28 cellular contexts compared by ENCODE assay signal in genomic region chr12:23099604-23100003, GRCh38.
DNase-seq lines count a peak whose midpoint lies in the region; ATAC-seq, FAIRE-seq and TF ChIP-seq lines count a peak whose summit lies in the region.
"Had no signal": no experiment of that assay in that cellular context is flagged by ENCODE, and none has a peak within 500 bp of the region (broad histone marks: within the 10 kb centered on the region; RNA-seq: fewer than 3 reads in every experiment).

No MANE protein-coding gene starts in this region.

- peaks cover 0 to 12% of the 10 kb centered on the region in 2 experiments; a peak in 2 of 4 replicates for H3K4me1 ChIP-seq in SK-N-SH (ENCODE audit: control insufficient read depth in 1 of 2, insufficient read depth in 2 of 2, low read depth in 1 of 2, low read length in 1 of 2)
- peaks cover 3% of the 10 kb centered on the region for H3K4me1 ChIP-seq in iPS DF 6.9 (ENCODE audit: control insufficient read depth, insufficient read depth, low read length)
- H3K4me1 ChIP-seq in HepG2 (ENCODE audit: insufficient read depth, low read length) = no peaks in the 10 kb centered on the region
- H3K4me1 ChIP-seq: adrenal gland, heart left ventricle, Peyer's patch had no signal

- no peak overlapping the region for H3K27ac ChIP-seq in SK-N-SH (ENCODE audit: low read depth in 2 of 2, low read length in 1 of 2)
- no peak overlapping the region for H3K27ac ChIP-seq in iPS DF 6.9 (ENCODE audit: low read length)
- no peak overlapping the region for H3K27ac ChIP-seq in HepG2 (ENCODE audit: extremely low read length, insufficient read depth, low read length)
- H3K27ac ChIP-seq: 22Rv1, adrenal gland, GM23248, heart left ventricle, Peyer's patch had no signal

- H3K27me3 ChIP-seq in SK-N-SH (ENCODE audit: insufficient read depth) = no peaks in the 10 kb centered on the region
- H3K27me3 ChIP-seq in iPS DF 6.9 (ENCODE audit: control insufficient read depth, insufficient read depth, low read length) = no peaks in the 10 kb centered on the region
- no peaks in the 10 kb centered on the region for H3K27me3 ChIP-seq in HepG2 (ENCODE audit: control insufficient read depth in 1 of 2, insufficient read depth in 2 of 2, low read length in 2 of 2)
- H3K27me3 ChIP-seq: adrenal gland, heart left ventricle, Peyer's patch had no signal

- FAIRE-seq in HepG2 (lab: Jason Lieb, UNC) = no peak
- FAIRE-seq: endometrium, G401.6, HTR-8/SVneo had no signal

- H3K9me3 ChIP-seq in SK-N-SH = no peaks in the 10 kb centered on the region
- no peaks in the 10 kb centered on the region for H3K9me3 ChIP-seq in iPS DF 6.9 (ENCODE audit: control insufficient read depth, insufficient read depth, low read length)
- no peaks in the 10 kb centered on the region for H3K9me3 ChIP-seq in HepG2 (ENCODE audit: low read length)
- H3K9me3 ChIP-seq: adrenal gland, mucosa of descending colon, Peyer's patch had no signal

- no peak for TF ChIP-seq EP300 in SK-N-SH (IDR thresholded peaks at IDR 0.05; ENCODE audit: borderline replicate concordance in 1 of 2, low read depth in 1 of 2, low read length in 1 of 2)
- TF ChIP-seq EP300 in HepG2 (IDR thresholded peaks at IDR 0.05; ENCODE audit: low read depth in 2 of 2, low read length in 2 of 2) = no peak
- no peak for TF ChIP-seq EP300 in HepG2 (CRISPR knock-in tag; IDR thresholded peaks at IDR 0.05; ENCODE audit: borderline replicate concordance)

- in situ Hi-C loops in HepG2 (cut with HindIII; ENCODE audit: extremely low pct_ligation_motif_present, low pct_unique_long_range_greater_than_20kb) = no loop called here

- TF ChIP-seq CTCF in SK-N-SH (IDR thresholded peaks at IDR 0.05) = no peak
- TF ChIP-seq CTCF in choroid plexus epithelial cell (conservative IDR thresholded peaks at IDR 0.05; ENCODE audit: low read depth, low read length) = no peak
- TF ChIP-seq CTCF in HepG2 (CRISPR knock-in tag; IDR thresholded peaks at IDR 0.05) = no peak

- no peaks in the 10 kb centered on the region for H3K79me2 ChIP-seq in SK-N-SH (ENCODE audit: insufficient read depth)
- H3K79me2 ChIP-seq in HepG2 (ENCODE audit: insufficient read depth, low read length) = no peaks in the 10 kb centered on the region

- TF ChIP-seq RAD21 in SK-N-SH (IDR thresholded peaks at IDR 0.05; ENCODE audit: low read length) (no peak), HepG2 (CRISPR knock-in tag; IDR thresholded peaks at IDR 0.05) (no peak)

- H3K4me2 ChIP-seq in SK-N-SH = no peak overlapping the region
- no peak overlapping the region for H3K4me2 ChIP-seq in HepG2 (ENCODE audit: low read depth, low read length)

- CTCF ChIA-PET in SK-N-SH (lab: Yijun Ruan, JAX) = interaction anchor here (1.6 kb wide), 1 partner anchor 8 kb away, joined by 4 read pairs; no protein-coding TSS in a partner anchor
- CTCF ChIA-PET in HepG2 (lab: Yijun Ruan, JAX; ENCODE audit: low intra/inter-chr PET ratio, low total read pairs) = no interaction called here

- no peak overlapping the region for H2AFZ ChIP-seq in SK-N-SH (ENCODE audit: low read depth)
- no peak overlapping the region for H2AFZ ChIP-seq in HepG2 (ENCODE audit: low read length)
- H2AFZ ChIP-seq: GM23248 had no signal

- no peaks in the 10 kb centered on the region for H3K9me2 ChIP-seq in SK-N-SH

- H4K20me1 ChIP-seq in SK-N-SH (ENCODE audit: insufficient read depth) (no peaks in the 10 kb centered on the region), HepG2 (ENCODE audit: insufficient read depth, low read length) (no peaks in the 10 kb centered on the region)

- no peaks in the 10 kb centered on the region for H3K36me3 ChIP-seq in SK-N-SH (replicated peaks in 1 of 2; ENCODE audit: control insufficient read depth in 1 of 2, insufficient read depth in 2 of 2, low read length in 1 of 2)
- H3K36me3 ChIP-seq in iPS DF 6.9 (ENCODE audit: control insufficient read depth, insufficient read depth, low read length) = no peaks in the 10 kb centered on the region
- H3K36me3 ChIP-seq in HepG2 (replicated peaks in 1 of 2; ENCODE audit: control insufficient read depth in 1 of 2, insufficient read depth in 2 of 2, low read length in 2 of 2) = no peaks in the 10 kb centered on the region
- H3K36me3 ChIP-seq: adrenal gland, heart left ventricle, Peyer's patch had no signal

- no peaks in the 10 kb centered on the region for H3F3A ChIP-seq in SK-N-SH (replicated peaks; ENCODE audit: insufficient read depth)

- POLR2A ChIA-PET in SK-N-SH (lab: Yijun Ruan, JAX) = no interaction called here
- POLR2A ChIA-PET in HepG2 (lab: Yijun Ruan, JAX) = no interaction called here

- TF ChIP-seq POLR2A in HepG2 (IDR thresholded peaks at IDR 0.05; ENCODE audit: insufficient read depth in 1 of 2, low read depth in 2 of 2, low read length in 2 of 2) = no peak

- DNase-seq in SK-N-SH (no peak), choroid plexus epithelial cell (ENCODE audit: low read depth) (peak; percentile 35), iPS DF 6.9 (ENCODE audit: low read depth, low spot score) (peak; percentile 11), NCI-H1436 (lab: John Stamatoyannopoulos, UW) (no peak), 8988T (no peak), HepG2 (ENCODE audit: low spot score) (no peak)
- DNase-seq: activated CD4-positive, alpha-beta T cell treated with anti-CD3 and anti-CD28 coated beads for 48 hours; activated T-cell treated with anti-CD3 and anti-CD28 coated beads, Interleukin-2, amount 50 U/mL, for 4 hours; adrenal gland; CD4-positive, alpha-beta T cell; dermis blood vessel endothelial cell; GM23248; heart left ventricle; Karpas-422; mucosa of descending colon; MV-4-11; NCI-H1694 treated with DMSO at 0.1 percent for 48 hours; NCI-H2171 treated with DMSO at 0.1 percent for 48 hours; NCI-H524 treated with DMSO at 0.1 percent for 48 hours; Peyer's patch; T-helper 2 cell; trophoblast cell had no signal

- H3K9ac ChIP-seq in SK-N-SH (no peak overlapping the region), HepG2 (ENCODE audit: insufficient read depth, low read depth, low read length) (no peak overlapping the region)
- H3K9ac ChIP-seq: GM23248 had no signal

- no peak overlapping the region for H3K4me3 ChIP-seq in SK-N-SH (ENCODE audit: low read depth in 2 of 2, low read length in 1 of 2)
- no peak overlapping the region for H3K4me3 ChIP-seq in choroid plexus epithelial cell (ENCODE audit: low read depth, low read length)
- no peak overlapping the region for H3K4me3 ChIP-seq in iPS DF 6.9 (ENCODE audit: low read length)
- no peak overlapping the region for H3K4me3 ChIP-seq in HepG2 (replicated peaks in 1 of 3; ENCODE audit: insufficient read depth in 1 of 3, low read depth in 2 of 3, low read length in 3 of 3)
- H3K4me3 ChIP-seq: adrenal gland, GM23248, heart left ventricle, mucosa of descending colon, Peyer's patch had no signal

- intact Hi-C loops in HepG2 (cut with micrococcal nuclease; ENCODE audit: unreplicated experiment) = no loop called here

- no peak for ATAC-seq in SK-N-SH treated with all-trans-retinoic acid at 6 μM for 48 hours
- ATAC-seq in HG03039 (IDR thresholded peaks at IDR 0.05; ENCODE audit: unreplicated experiment) = no peak
- no peak for ATAC-seq in HepG2
- ATAC-seq: activated T-cell treated with anti-CD3 and anti-CD28 coated beads, Interleukin-2, amount 50 U/mL, for 4 hours; heart left ventricle; mucosa of descending colon had no signal

- no TSS peak for BruUV-seq in HepG2 (replicated peaks; lab: Mats Ljungman, UMichigan)

TF ChIP-seq in SK-N-SH treated with all-trans-retinoic acid at 6 μM for 48 hours, 23 proteins besides CTCF, POLR2A, EP300 and RAD21:
- TF ChIP-seq ZNF8 (CRISPR knock-in tag; IDR thresholded peaks at IDR 0.05) (no peak), CSDC2 (CRISPR knock-in tag; IDR thresholded peaks at IDR 0.05) (no peak), ISL1 (CRISPR knock-in tag; IDR thresholded peaks at IDR 0.05) (peak; percentile 11; the same call in 1 of the 2 replicates)

TF ChIP-seq in SK-N-SH, 30 proteins besides CTCF, POLR2A, EP300 and RAD21 (continues in another document):
- TF ChIP-seq SMC3 (IDR thresholded peaks at IDR 0.05; ENCODE audit: low read depth, low read length) (no peak), IRF3 (IDR thresholded peaks at IDR 0.05; ENCODE audit: low read depth, low read length) (no peak), FOSL2 (IDR thresholded peaks at IDR 0.05; ENCODE audit: borderline replicate concordance, low read depth) (no peak), YY1 (IDR thresholded peaks at IDR 0.05; ENCODE audit: low read depth) (no peak)

TF ChIP-seq in HepG2, 621 proteins besides CTCF, POLR2A, EP300 and RAD21 (continues in another document):
- TF ChIP-seq ZNF607 (CRISPR knock-in tag; IDR thresholded peaks at IDR 0.05; ENCODE audit: borderline replicate concordance) = no peak
- TF ChIP-seq ZNF468 (CRISPR knock-in tag; IDR thresholded peaks at IDR 0.05) = no peak
- TF ChIP-seq ZNF441 (CRISPR knock-in tag; IDR thresholded peaks at IDR 0.05; ENCODE audit: borderline replicate concordance) = no peak
- no peak for TF ChIP-seq NCOA2 (CRISPR knock-in tag; IDR thresholded peaks at IDR 0.05)
- no peak for TF ChIP-seq HMGXB4 (CRISPR knock-in tag; IDR thresholded peaks at IDR 0.05; ENCODE audit: borderline replicate concordance in 1 of 2, low read depth in 1 of 2)
- TF ChIP-seq ZBTB42 (CRISPR knock-in tag; IDR thresholded peaks at IDR 0.05) = no peak
- no peak for TF ChIP-seq ZBTB14 (CRISPR knock-in tag; IDR thresholded peaks at IDR 0.05)
- no peak for TF ChIP-seq ZNF619 (CRISPR knock-in tag; IDR thresholded peaks at IDR 0.05)
- TF ChIP-seq RFXAP (CRISPR knock-in tag; IDR thresholded peaks at IDR 0.05; ENCODE audit: borderline replicate concordance) = no peak

Comparison
In these comparisons a context has a peak if more than half of its experiments do, and no peak if none do; other contexts are left out.
1. DNase-seq: peak in choroid plexus epithelial cell (single experiment) and iPS DF 6.9 (single experiment); none in SK-N-SH (single experiment), NCI-H1436 (single experiment), 8988T (single experiment) and HepG2 (single experiment).